ENCODE assay signal across 8 cellular contexts in genomic region chr2:143513081-143513480, GRCh38.
A peak's percentile ranks its signal among the peaks of the same experiment; 100 is the strongest.
DNase-seq lines count a peak whose midpoint lies in the region; ATAC-seq and FAIRE-seq lines count a peak whose summit lies in the region.

No MANE protein-coding gene starts in this region.

- FAIRE-seq in TTC549 (lab: Jason Lieb, UNC) = peak; percentile 95

- peak; percentile 82 for ATAC-seq in GM18907 (IDR thresholded peaks at IDR 0.05; ENCODE audit: unreplicated experiment)
- peak; percentile 60 for ATAC-seq in HG03565 (IDR thresholded peaks at IDR 0.05; ENCODE audit: unreplicated experiment)

- DNase-seq in COLO829 (ENCODE audit: low spot score) = peak; percentile 74
- peak; percentile 39 for DNase-seq in germinal center (ENCODE audit: low spot score)
- DNase-seq in pulmonary artery endothelial cell (ENCODE audit: low read depth, low spot score) = peak; percentile 15
- DNase-seq in cerebellar nuclear complex (lab: John Stamatoyannopoulos, UW) = no peak
- no peak for DNase-seq in SHP77 treated with DMSO at 0.1 percent for 48 hours (lab: John Stamatoyannopoulos, UW)

Comparison
In these comparisons a context has a peak if more than half of its experiments do, and no peak if none do; other contexts are left out.
1. DNase-seq: peak in COLO829 (single experiment), germinal center (single experiment) and pulmonary artery endothelial cell (single experiment); none in cerebellar nuclear complex (0 of 2) and SHP77 treated with DMSO at 0.1 percent for 48 hours (single experiment).